ENCODE assay signal across 8 cellular contexts in the genomic region with DNA sequence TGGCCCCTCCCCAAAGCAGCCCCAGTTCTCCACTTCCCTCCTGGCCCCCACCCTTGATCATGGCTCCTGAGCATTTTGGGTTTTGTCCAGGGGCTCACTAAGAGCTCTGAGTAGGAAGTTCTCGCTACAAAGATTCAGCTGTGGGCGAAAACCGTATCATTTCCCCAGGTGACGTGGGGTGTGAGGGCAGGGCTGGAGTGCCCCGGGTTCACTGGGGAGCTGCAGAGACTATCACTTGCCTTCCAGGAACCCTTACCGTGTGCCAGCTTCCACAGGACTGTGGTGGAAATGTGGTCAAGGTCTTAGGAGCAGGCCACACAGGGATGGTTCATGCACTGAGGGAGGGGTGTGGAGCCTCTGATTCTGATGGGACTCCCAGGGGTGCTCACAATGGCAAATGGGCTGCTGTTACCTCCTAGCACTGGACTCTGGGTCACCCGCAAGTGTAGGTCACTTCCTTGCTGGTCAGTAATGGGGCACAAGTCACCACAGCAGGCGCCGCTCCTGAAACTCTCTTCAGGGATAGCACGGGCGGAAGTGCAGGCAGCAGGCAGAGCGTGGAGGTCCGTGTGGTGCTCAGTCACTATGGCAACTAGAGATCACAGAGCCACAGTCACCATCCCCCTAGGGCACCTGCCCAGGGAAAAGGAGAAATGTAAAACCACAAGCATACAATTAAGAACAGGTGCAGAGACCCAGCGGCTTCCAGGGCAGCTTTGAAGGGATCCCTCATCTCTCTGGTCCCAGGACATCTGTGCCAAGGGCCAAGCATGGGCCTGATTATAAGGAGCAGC.
DNase-seq lines count a peak whose midpoint lies in the region; ATAC-seq, FAIRE-seq and TF ChIP-seq lines count a peak whose summit lies in the region.

No MANE protein-coding gene starts in this region.

- H3K27ac Mint-ChIP-seq in activated naive CD4-positive, alpha-beta T cell treated with anti-CD3 and anti-CD28 coated beads, Interleukin-2, amount 10 ng/mL, durations not matched to agents 7 days and 5 days = peak overlapping the region; percentile 47

- CTCF ChIA-PET in activated naive CD4-positive, alpha-beta T cell treated with anti-CD3 and anti-CD28 coated beads, Interleukin-2, amount 10 ng/mL, durations not matched to agents 7 days and 5 days (lab: Charles Lee) = no interaction called here

- no peak overlapping the region for H3K4me3 ChIP-seq in brain microvascular endothelial cell (ENCODE audit: low read depth, low read length)

- DNase-seq in NCI-H2107 treated with DMSO at 0.1 percent for 48 hours (lab: John Stamatoyannopoulos, UW; ENCODE audit: unreplicated experiment) (peak; percentile 99), RCC 7860 (ENCODE audit: low spot score) (no peak), foreskin melanocyte (no peak), brain microvascular endothelial cell (no peak)
- DNase-seq in activated naive CD4-positive, alpha-beta T cell treated with anti-CD3 and anti-CD28 coated beads, Interleukin-2, amount 10 ng/mL, durations not matched to agents 7 days and 5 days = peak; percentile 77
- peak; percentile 21 to 36 for DNase-seq in stimulated activated CD4-positive, alpha-beta T cell treated with anti-CD3 and anti-CD28 coated beads, Interleukin-4, amount 100 ng/mL, for 4 hours

- H3K27ac ChIP-seq in brain microvascular endothelial cell = no peak overlapping the region

- no peak for TF ChIP-seq CTCF in brain microvascular endothelial cell (IDR thresholded peaks at IDR 0.05; ENCODE audit: low read depth, low read length, missing control alignments)

- peaks cover 71% of the 10 kb centered on the region for H3K4me1 Mint-ChIP-seq in activated naive CD4-positive, alpha-beta T cell treated with anti-CD3 and anti-CD28 coated beads, Interleukin-2, amount 10 ng/mL, durations not matched to agents 7 days and 5 days

- H3K9me3 Mint-ChIP-seq in activated naive CD4-positive, alpha-beta T cell treated with anti-CD3 and anti-CD28 coated beads, Interleukin-2, amount 10 ng/mL, durations not matched to agents 7 days and 5 days = peaks cover 6% of the 10 kb centered on the region

- in situ Hi-C loops in brain microvascular endothelial cell (cut with HindIII; ENCODE audit: low pct_ligation_motif_present, low sequenced_read_pairs) = no loop called here

- H3K27me3 ChIP-seq in brain microvascular endothelial cell (replicated peaks) = no peaks in the 10 kb centered on the region

- peaks cover 1% of the 10 kb centered on the region for H3K36me3 Mint-ChIP-seq in activated naive CD4-positive, alpha-beta T cell treated with anti-CD3 and anti-CD28 coated beads, Interleukin-2, amount 10 ng/mL, durations not matched to agents 7 days and 5 days

- FAIRE-seq in RCC 7860 (lab: Jason Lieb, UNC) = no peak

- no peak overlapping the region for H3K4me3 Mint-ChIP-seq in activated naive CD4-positive, alpha-beta T cell treated with anti-CD3 and anti-CD28 coated beads, Interleukin-2, amount 10 ng/mL, durations not matched to agents 7 days and 5 days

- H3K36me3 ChIP-seq in brain microvascular endothelial cell (replicated peaks) = no peaks in the 10 kb centered on the region

- peak; percentile 19 for TF ChIP-seq POLR2A in GM18526 (IDR thresholded peaks at IDR 0.05; ENCODE audit: extremely low read depth, insufficient read length)

- H3K27me3 Mint-ChIP-seq in activated naive CD4-positive, alpha-beta T cell treated with anti-CD3 and anti-CD28 coated beads, Interleukin-2, amount 10 ng/mL, durations not matched to agents 7 days and 5 days = peaks cover 6% of the 10 kb centered on the region

- ATAC-seq in HG02623 (IDR thresholded peaks at IDR 0.05; ENCODE audit: unreplicated experiment) = peak; percentile 55

Comparison
In these comparisons a context has a peak if more than half of its experiments do, and no peak if none do; other contexts are left out.
1. DNase-seq: peak in NCI-H2107 treated with DMSO at 0.1 percent for 48 hours (single experiment), activated naive CD4-positive, alpha-beta T cell treated with anti-CD3 and anti-CD28 coated beads, Interleukin-2, amount 10 ng/mL, durations not matched to agents 7 days and 5 days (single experiment) and stimulated activated CD4-positive, alpha-beta T cell treated with anti-CD3 and anti-CD28 coated beads, Interleukin-4, amount 100 ng/mL, for 4 hours (2 of 2); none in RCC 7860 (single experiment), foreskin melanocyte (single experiment) and brain microvascular endothelial cell (single experiment).